ENCODE assay signal across 1 cellular context in the genomic region with DNA sequence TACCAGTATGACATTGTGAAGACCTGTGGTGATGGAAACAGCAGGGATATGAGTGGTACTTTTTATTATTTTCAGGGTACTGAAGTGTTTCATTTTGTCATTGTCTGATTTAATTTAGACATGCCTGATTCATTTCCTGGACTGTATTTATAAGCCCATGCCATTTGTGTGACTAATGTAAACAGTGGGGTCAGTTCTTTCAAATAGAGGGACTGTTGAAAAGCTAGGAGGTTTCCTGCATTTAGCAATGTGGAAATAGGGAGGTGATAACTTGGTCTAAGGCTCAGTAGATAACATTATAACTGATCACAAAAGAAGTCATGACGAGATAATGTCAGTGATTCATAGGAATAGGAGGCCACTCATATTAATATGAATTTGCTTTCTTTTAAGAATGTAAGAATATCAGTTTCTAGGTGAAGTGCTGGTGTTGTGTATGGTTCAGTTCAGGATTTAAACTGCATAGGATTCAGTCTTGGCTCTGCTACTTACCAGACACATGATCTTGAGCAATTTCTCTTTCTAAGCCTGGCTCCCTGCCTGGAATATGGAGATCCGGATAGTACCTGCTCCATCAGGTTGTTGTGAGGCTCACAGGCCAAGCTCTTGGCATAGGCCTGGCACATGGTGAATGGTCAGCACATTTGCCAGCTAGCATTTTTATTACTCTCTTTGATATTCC.
TF ChIP-seq lines count a peak whose summit lies in the region.

No MANE protein-coding gene starts in this region.

TF ChIP-seq in HEK293, 187 proteins besides CTCF, POLR2A, EP300 and RAD21 (continued from another document):
- TF ChIP-seq PRDM10 (tag by site-specific recombination; IDR thresholded peaks at IDR 0.05) = peak; percentile 71
